In the genomic region with DNA sequence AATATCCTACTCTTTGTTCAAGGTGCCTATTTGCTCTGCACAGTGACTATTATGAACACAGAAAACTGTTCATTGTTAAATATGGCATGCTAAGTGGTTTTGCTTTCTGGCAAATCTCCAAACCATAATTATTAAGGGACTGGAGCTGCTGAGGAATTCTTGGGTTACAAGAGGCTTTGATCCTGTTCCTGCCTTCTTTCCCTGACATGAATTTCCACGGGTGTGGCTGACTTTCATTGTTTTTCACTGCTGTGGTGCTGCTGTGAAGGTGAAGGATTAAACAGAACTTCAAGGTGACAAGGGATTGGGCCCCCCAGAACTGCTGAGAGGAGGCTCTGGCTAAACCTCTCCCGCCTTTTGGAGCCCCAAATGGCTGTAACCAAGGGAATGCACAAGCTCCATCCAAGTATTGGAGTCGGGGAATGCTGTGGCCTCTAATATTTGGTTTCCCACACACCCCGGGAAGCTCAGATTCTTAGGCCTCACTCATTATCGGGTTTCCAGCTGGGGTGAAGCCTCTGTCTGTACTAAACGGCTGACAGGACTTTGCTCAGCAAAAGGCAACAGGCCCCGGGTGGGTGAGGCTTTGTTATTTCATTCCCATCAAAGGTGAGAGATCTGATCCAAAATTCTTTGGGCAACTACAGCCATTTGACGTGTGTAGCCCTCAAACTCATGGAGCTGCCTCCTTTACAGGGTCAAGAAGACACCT, we compare ENCODE assay signal across 16 cellular contexts.
A peak's percentile ranks its signal among the peaks of the same experiment; 100 is the strongest.
DNase-seq lines count a peak whose midpoint lies in the region; ATAC-seq and TF ChIP-seq lines count a peak whose summit lies in the region.
"Had no signal": no experiment of that assay in that cellular context is flagged by ENCODE, and none has a peak within 500 bp of the region (broad histone marks: within the 10 kb centered on the region; RNA-seq: fewer than 3 reads in every experiment).

No MANE protein-coding gene starts in this region.

- H3K4me1 ChIP-seq in rectal smooth muscle tissue (ENCODE audit: control insufficient read depth, insufficient read depth, low read length) = peaks cover 20% of the 10 kb centered on the region

- no peak overlapping the region for H3K4me3 ChIP-seq in astrocyte of the spinal cord (ENCODE audit: low read depth, low read length)
- H3K4me3 ChIP-seq in rectal smooth muscle tissue (ENCODE audit: low read length) = no peak overlapping the region

- DNase-seq in DMS79 (lab: John Stamatoyannopoulos, UW) (peak; percentile 60), NCI-H146 treated with DMSO at 0.1 percent for 48 hours (lab: John Stamatoyannopoulos, UW; ENCODE audit: unreplicated experiment) (peak; percentile 33), astrocyte of the spinal cord (ENCODE audit: low read depth, low spot score) (peak; percentile 79), DMS114 treated with DMSO at 0.1 percent for 48 hours (lab: John Stamatoyannopoulos, UW; ENCODE audit: unreplicated experiment) (no peak)
- DNase-seq: activated CD4-positive, alpha-beta memory T cell treated with anti-CD3 and anti-CD28 coated beads, Interleukin-2, amount 10 ng/mL, durations not matched to agents 7 days and 5 days; activated effector memory CD4-positive, alpha-beta T cell treated with anti-CD3 and anti-CD28 coated beads, Interleukin-2, amount 50 U/mL, for 16 hours; cerebellar nuclear complex; erythroblast; Karpas-422; NCI-H446 treated with DMSO at 0.1 percent for 48 hours; occipital lobe; T1000 had no signal

- no peak overlapping the region for H3K9ac ChIP-seq in rectal smooth muscle tissue (ENCODE audit: low read length)

- H3K36me3 ChIP-seq in rectal smooth muscle tissue (ENCODE audit: control insufficient read depth, insufficient read depth, low read length) = no peaks in the 10 kb centered on the region

- H3K27ac ChIP-seq in rectal smooth muscle tissue (ENCODE audit: low read depth, low read length) = peak overlapping the region; percentile 33

- H3K27me3 ChIP-seq in rectal smooth muscle tissue (ENCODE audit: control insufficient read depth, insufficient read depth, low read length) = no peaks in the 10 kb centered on the region

- no peak for TF ChIP-seq CTCF in astrocyte of the spinal cord (IDR thresholded peaks at IDR 0.05; ENCODE audit: low read depth, low read length)

- ATAC-seq in GM21390 (IDR thresholded peaks at IDR 0.05; ENCODE audit: unreplicated experiment) (no peak), GM21576 (IDR thresholded peaks at IDR 0.05; ENCODE audit: unreplicated experiment) (no peak), HG03439 (IDR thresholded peaks at IDR 0.05; ENCODE audit: unreplicated experiment) (no peak)

- in situ Hi-C loops in astrocyte of the spinal cord (cut with HindIII; ENCODE audit: low sequenced_read_pairs) = no loop called here
